Comparison of ENCODE assay signal across 18 cellular contexts in the genomic region with DNA sequence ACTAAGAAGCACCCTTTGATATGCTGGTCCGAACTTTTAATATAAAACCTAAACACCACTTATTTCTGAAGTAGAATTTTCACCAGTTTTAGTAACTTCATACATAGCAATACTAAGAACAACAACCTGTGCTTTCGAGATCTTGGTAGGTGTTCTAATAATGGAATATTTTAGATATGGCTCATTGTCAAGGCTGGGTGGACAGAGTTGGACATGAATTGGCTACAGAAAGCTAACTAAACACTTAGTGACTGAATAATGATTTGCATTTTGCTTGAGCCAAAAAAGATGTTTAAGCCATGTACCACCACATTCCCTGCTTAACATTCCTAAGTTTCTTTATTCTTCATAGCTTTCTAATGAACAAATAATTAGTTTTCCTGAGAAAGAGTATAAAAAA.
A peak's percentile ranks its signal among the peaks of the same experiment; 100 is the strongest.
DNase-seq lines count a peak whose midpoint lies in the region; FAIRE-seq and TF ChIP-seq lines count a peak whose summit lies in the region.
"Had no signal": no experiment of that assay in that cellular context is flagged by ENCODE, and none has a peak within 500 bp of the region (broad histone marks: within the 10 kb centered on the region; RNA-seq: fewer than 3 reads in every experiment).

No MANE protein-coding gene starts in this region.

- no peaks in the 10 kb centered on the region for H3K27me3 ChIP-seq in effector memory CD4-positive, alpha-beta T cell (replicated peaks; ENCODE audit: control insufficient read depth, insufficient read depth, low read length, poor library complexity, severe bottlenecking)

- no peak for DNase-seq in RCC 7860 (ENCODE audit: low spot score)
- DNase-seq in epithelial cell of proximal tubule (ENCODE audit: low read depth) = peak; percentile 66
- peak; percentile 73 for DNase-seq in kidney tubule cell (ENCODE audit: low spot score)
- DNase-seq in AG08395 (ENCODE audit: low spot score) = no peak
- no peak for DNase-seq in midbrain (lab: John Stamatoyannopoulos, UW)
- no peak for DNase-seq in RPMI8226
- no peak for DNase-seq in effector memory CD4-positive, alpha-beta T cell
- DNase-seq: C1 segment of cervical spinal cord; Calu3; CD4-positive, alpha-beta memory T cell; COR-L47; DMS153; DND-41; GOT3; HFFc6 had no signal

- no peak overlapping the region for H3K4me3 ChIP-seq in epithelial cell of proximal tubule (ENCODE audit: low read depth, low read length)
- no peak overlapping the region for H3K4me3 ChIP-seq in effector memory CD4-positive, alpha-beta T cell (ENCODE audit: insufficient read depth, low read depth, low read length, poor library complexity, severe bottlenecking)
- H3K4me3 ChIP-seq: HAP-1 had no signal

- no peaks in the 10 kb centered on the region for H3K9me3 ChIP-seq in effector memory CD4-positive, alpha-beta T cell (ENCODE audit: control insufficient read depth, low read length)
- H3K9me3 ChIP-seq: HAP-1 had no signal

- TF ChIP-seq CTCF in epithelial cell of proximal tubule (conservative IDR thresholded peaks at IDR 0.05; ENCODE audit: low read depth, low read length) = no peak

- FAIRE-seq in RCC 7860 (lab: Jason Lieb, UNC) = peak; percentile 63
- FAIRE-seq: GM12892, H54 had no signal

- no peaks in the 10 kb centered on the region for H3K36me3 ChIP-seq in effector memory CD4-positive, alpha-beta T cell (ENCODE audit: control insufficient read depth, insufficient read depth, low read length)
- H3K36me3 ChIP-seq: HAP-1 had no signal

- no peaks in the 10 kb centered on the region for H3K4me1 ChIP-seq in effector memory CD4-positive, alpha-beta T cell (ENCODE audit: control insufficient read depth, insufficient read depth, low read length, poor library complexity, severe bottlenecking)
- H3K4me1 ChIP-seq: HAP-1 had no signal

- H3K27ac ChIP-seq in effector memory CD4-positive, alpha-beta T cell (ENCODE audit: insufficient read depth, low read length, poor library complexity, severe bottlenecking) = no peak overlapping the region

Comparison
In these comparisons a context has a peak if more than half of its experiments do, and no peak if none do; other contexts are left out.
1. DNase-seq: peak in epithelial cell of proximal tubule (single experiment) and kidney tubule cell (single experiment); none in RCC 7860 (single experiment), AG08395 (single experiment), midbrain (single experiment), RPMI8226 (single experiment) and effector memory CD4-positive, alpha-beta T cell (0 of 3).